1 cellular context compared by ENCODE assay signal in the genomic region with DNA sequence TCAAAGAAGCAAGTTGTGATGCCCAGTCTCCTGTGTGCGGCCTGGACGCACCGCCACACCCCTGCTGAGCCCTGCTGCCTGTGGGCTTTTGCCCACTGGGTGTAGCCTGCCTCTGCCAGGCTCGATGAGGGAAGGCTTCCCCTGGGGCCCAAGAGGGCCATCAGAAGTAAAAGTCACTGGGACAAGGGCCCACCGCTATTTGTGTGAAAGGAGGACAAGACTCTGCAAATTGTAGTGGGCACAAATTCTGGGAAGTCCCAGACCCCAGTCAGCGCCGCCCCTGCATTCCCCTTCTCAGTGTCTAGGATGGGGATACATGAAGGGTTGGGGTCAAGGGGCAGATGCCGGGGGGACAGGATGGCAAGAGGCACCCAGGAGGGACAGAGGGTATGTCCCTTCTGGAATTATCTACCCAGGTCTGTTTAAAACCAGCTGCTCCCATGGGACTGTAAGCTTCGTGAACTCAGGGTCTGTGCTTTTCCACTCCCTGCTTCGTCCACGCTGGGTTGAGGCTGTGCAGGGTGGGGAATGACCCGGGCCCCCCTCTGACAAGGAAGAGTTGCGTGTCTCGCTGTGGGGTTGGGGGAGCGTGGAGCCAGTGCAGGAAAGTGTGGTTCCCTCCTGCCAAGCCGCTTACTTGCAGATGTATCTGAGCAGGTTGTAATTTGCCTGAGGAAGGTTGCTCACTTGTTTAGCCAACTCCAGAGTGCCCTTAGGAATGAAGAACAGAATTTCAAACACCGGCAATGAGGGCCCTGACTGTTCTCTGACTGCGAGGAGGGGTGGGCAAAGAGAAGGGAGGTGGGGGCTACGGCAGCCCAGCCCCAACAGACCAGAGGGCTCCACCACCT.
TF ChIP-seq lines count a peak whose summit lies in the region.

No MANE protein-coding gene starts in this region.

TF ChIP-seq in IMR-90, 13 proteins besides CTCF, POLR2A, EP300 and RAD21:
- TF ChIP-seq, protein P1, sequence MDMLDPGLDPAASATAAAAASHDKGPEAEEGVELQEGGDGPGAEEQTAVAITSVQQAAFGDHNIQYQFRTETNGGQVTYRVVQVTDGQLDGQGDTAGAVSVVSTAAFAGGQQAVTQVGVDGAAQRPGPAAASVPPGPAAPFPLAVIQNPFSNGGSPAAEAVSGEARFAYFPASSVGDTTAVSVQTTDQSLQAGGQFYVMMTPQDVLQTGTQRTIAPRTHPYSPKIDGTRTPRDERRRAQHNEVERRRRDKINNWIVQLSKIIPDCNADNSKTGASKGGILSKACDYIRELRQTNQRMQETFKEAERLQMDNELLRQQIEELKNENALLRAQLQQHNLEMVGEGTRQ (IDR thresholded peaks at IDR 0.05; ENCODE audit: low read depth, low read length) = no peak
- TF ChIP-seq MXI1 (IDR thresholded peaks at IDR 0.05; ENCODE audit: borderline replicate concordance, low read depth, low read length) = no peak
- TF ChIP-seq CHD1 (IDR thresholded peaks at IDR 0.05; ENCODE audit: low read depth, low read length) = no peak
- TF ChIP-seq MAZ (IDR thresholded peaks at IDR 0.05; ENCODE audit: borderline replicate concordance, low read depth, low read length) = no peak
- no peak for TF ChIP-seq BHLHE40 (IDR thresholded peaks at IDR 0.05; ENCODE audit: low read depth, low read length)
- TF ChIP-seq, protein P2, sequence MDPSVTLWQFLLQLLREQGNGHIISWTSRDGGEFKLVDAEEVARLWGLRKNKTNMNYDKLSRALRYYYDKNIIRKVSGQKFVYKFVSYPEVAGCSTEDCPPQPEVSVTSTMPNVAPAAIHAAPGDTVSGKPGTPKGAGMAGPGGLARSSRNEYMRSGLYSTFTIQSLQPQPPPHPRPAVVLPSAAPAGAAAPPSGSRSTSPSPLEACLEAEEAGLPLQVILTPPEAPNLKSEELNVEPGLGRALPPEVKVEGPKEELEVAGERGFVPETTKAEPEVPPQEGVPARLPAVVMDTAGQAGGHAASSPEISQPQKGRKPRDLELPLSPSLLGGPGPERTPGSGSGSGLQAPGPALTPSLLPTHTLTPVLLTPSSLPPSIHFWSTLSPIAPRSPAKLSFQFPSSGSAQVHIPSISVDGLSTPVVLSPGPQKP (IDR thresholded peaks at IDR 0.05; ENCODE audit: borderline replicate concordance, low read depth, low read length) = no peak
- TF ChIP-seq MAFK (IDR thresholded peaks at IDR 0.05; ENCODE audit: low read depth, low read length) = no peak
- TF ChIP-seq RCOR1 (IDR thresholded peaks at IDR 0.05; ENCODE audit: insufficient replicate concordance, low read length) = no peak
- no peak for TF ChIP-seq SMC3 (IDR thresholded peaks at IDR 0.05; ENCODE audit: low read depth, low read length)
- no peak for TF ChIP-seq FOS (IDR thresholded peaks at IDR 0.05; ENCODE audit: low read depth, low read length)
- no peak for TF ChIP-seq CEBPB (IDR thresholded peaks at IDR 0.05; ENCODE audit: low read depth, low read length)
- TF ChIP-seq NFE2L2 (IDR thresholded peaks at IDR 0.05; ENCODE audit: low read depth, low read length) = no peak
- TF ChIP-seq RFX5 (IDR thresholded peaks at IDR 0.05; ENCODE audit: low read depth, low read length) = no peak
